Comparison of ENCODE assay signal across 8 cellular contexts in the genomic region with DNA sequence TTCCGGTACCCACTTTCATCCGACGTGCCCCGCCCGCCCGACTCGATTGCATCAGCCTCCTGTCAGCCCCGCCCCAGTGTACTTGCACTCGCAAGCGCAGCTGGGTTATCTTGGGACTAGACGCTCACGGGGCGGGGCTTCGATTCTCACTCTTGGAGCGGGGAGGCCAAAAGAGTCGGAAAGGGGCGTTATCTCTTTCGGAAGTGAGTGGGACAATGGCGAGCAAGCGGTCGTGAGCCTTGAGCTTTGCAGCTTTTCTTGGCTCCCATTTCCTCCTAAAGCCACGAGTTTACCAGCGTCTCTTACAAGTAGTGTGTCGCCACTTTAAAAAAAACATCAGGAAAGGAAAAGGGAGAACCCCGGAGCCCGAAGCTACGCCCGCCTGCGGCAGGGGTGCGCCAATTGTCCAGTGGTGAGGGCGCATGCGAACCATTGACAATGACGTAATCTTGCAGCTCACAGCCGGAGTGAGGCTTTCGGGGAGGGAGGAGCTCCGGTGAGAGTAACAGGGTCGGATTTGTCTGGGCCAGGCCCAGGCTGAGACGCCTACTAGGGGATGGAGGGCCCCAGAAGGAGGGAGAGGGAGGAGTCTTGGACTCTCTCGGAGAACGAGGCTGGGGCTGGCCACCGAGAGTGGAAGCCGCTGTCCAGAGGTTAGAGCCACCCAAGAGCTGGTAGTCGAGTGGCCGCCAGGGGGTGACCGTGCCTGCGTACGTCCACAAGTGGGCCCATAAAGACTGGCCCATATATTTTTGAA.
A peak's percentile ranks its signal among the peaks of the same experiment; 100 is the strongest.
DNase-seq lines count a peak whose midpoint lies in the region; ATAC-seq and TF ChIP-seq lines count a peak whose summit lies in the region.

No MANE protein-coding gene starts in this region.

- no peaks in the 10 kb centered on the region for H3K79me2 ChIP-seq in smooth muscle cell (ENCODE audit: low read depth)

- H3K27ac Mint-ChIP-seq in WTC11 (peak overlapping the region; percentile 100), immature natural killer cell (peak overlapping the region; percentile 94 to 99 (median 96))

- peak; percentile 89 for ATAC-seq in GM19023 (IDR thresholded peaks at IDR 0.05; ENCODE audit: unreplicated experiment)
- peak; percentile 95 for ATAC-seq in HG03196 (IDR thresholded peaks at IDR 0.05; ENCODE audit: unreplicated experiment)
- peak; percentile 96 for ATAC-seq in WTC11

- no peaks in the 10 kb centered on the region for H3K27me3 ChIP-seq in smooth muscle cell (ENCODE audit: low read depth)

- H3K4me3 ChIP-seq in AG09309 (ENCODE audit: control insufficient read depth, low read depth, low read length) (peak overlapping the region; percentile 40), smooth muscle cell (peak overlapping the region; percentile 62)

- peak overlapping the region; percentile 88 for H3K27ac ChIP-seq in caudate nucleus (ENCODE audit: low read depth, low read length)
- H3K27ac ChIP-seq in smooth muscle cell (ENCODE audit: low read depth): peak overlapping the region; percentile 97

- peaks cover 43% of the 10 kb centered on the region for H3K4me1 Mint-ChIP-seq in WTC11
- H3K4me1 Mint-ChIP-seq in immature natural killer cell: peaks cover 9 to 13% of the 10 kb centered on the region in 2 donors

- no peaks in the 10 kb centered on the region for H3F3A ChIP-seq in smooth muscle cell (ENCODE audit: low read depth)

- TF ChIP-seq CTCF in AG09309 (IDR thresholded peaks at IDR 0.05; ENCODE audit: control insufficient read depth, insufficient read depth, low read depth, low read length, missing control alignments): peak; percentile 70
- TF ChIP-seq CTCF in WTC11 (IDR thresholded peaks at IDR 0.05): no peak
- peak; percentile 53 for TF ChIP-seq CTCF in smooth muscle cell (IDR thresholded peaks at IDR 0.05; ENCODE audit: borderline replicate concordance, insufficient read depth, poor library complexity, severe bottlenecking)

- POLR2A ChIA-PET in WTC11 (lab: Charles Lee): interaction anchor here (0.7 to 1.8 kb wide), 9 partner anchors 110 to 953 kb away, joined by 3 to 12 read pairs (median 4); a partner anchor contains a TSS

- no peaks in the 10 kb centered on the region for H3K36me3 ChIP-seq in smooth muscle cell (ENCODE audit: low read depth)

- H3K36me3 Mint-ChIP-seq in WTC11 (no peaks in the 10 kb centered on the region), immature natural killer cell (peaks cover 0 to 5% (median 0%) of the 10 kb centered on the region in 3 donors)

- peak overlapping the region; percentile 91 for H3K4me3 Mint-ChIP-seq in WTC11
- H3K4me3 Mint-ChIP-seq in immature natural killer cell: peak overlapping the region; percentile 91 to 97 (median 93)

- no peaks in the 10 kb centered on the region for H3K9me3 ChIP-seq in smooth muscle cell (replicated peaks; ENCODE audit: low read depth)

- H3K4me2 ChIP-seq in smooth muscle cell: peak overlapping the region; percentile 77

- H3K9ac ChIP-seq in smooth muscle cell (ENCODE audit: low read depth): peak overlapping the region; percentile 90

- H3K4me1 ChIP-seq in smooth muscle cell (ENCODE audit: low read depth): peaks cover 7% of the 10 kb centered on the region

- DNase-seq in AG09309 (ENCODE audit: low read depth): peak; percentile 91
- peak; percentile 98 for DNase-seq in NCI-H2227 treated with DMSO at 0.1 percent for 48 hours (lab: John Stamatoyannopoulos, UW)
- DNase-seq in WTC11 (ENCODE audit: low spot score): peak; percentile 94
- peak; percentile 3 to 92 (median 82) for DNase-seq in caudate nucleus (lab: John Stamatoyannopoulos, UW)
- DNase-seq in immature natural killer cell: peak; percentile 83 to 89 (median 87)
- peak; percentile 77 for DNase-seq in smooth muscle cell (lab: John Stamatoyannopoulos, UW; ENCODE audit: unreplicated experiment)

- CTCF ChIA-PET in WTC11 (lab: Charles Lee): interaction anchor here (0.7 to 4.5 kb wide), 12 partner anchors 9 to 361 kb away, joined by 3 to 43 read pairs (median 3); a partner anchor contains a TSS

- no peaks in the 10 kb centered on the region for H3K9me3 Mint-ChIP-seq in WTC11
- H3K9me3 Mint-ChIP-seq in immature natural killer cell: peaks cover 0 to 4% (median 0%) of the 10 kb centered on the region in 6 donors

- no peak overlapping the region for H2AFZ ChIP-seq in smooth muscle cell (ENCODE audit: low read depth)

- H4K20me1 ChIP-seq in smooth muscle cell (ENCODE audit: low read depth): no peaks in the 10 kb centered on the region

- no peaks in the 10 kb centered on the region for H3K27me3 Mint-ChIP-seq in WTC11 (ENCODE audit: low read depth)
- peaks cover 2 to 8% (median 4%) of the 10 kb centered on the region in 3 donors for H3K27me3 Mint-ChIP-seq in immature natural killer cell (ENCODE audit: low read depth in 3 of 3)

- WGBS in smooth muscle cell (ENCODE audit: low lambda C conversion rate): 46% methylated on average over 47 of the region's 47 CpGs

TF ChIP-seq in WTC11, 78 proteins besides CTCF, POLR2A, EP300 and RAD21:
- TF ChIP-seq, protein P1, sequence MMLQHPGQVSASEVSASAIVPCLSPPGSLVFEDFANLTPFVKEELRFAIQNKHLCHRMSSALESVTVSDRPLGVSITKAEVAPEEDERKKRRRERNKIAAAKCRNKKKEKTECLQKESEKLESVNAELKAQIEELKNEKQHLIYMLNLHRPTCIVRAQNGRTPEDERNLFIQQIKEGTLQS (CRISPR knock-in tag; conservative IDR thresholded peaks at IDR 0.05): peak; percentile 38; the same call in 1 of the 2 replicates
- 0 out of 2 replicates have a peak, but pooled peaks have one; percentile 21 for TF ChIP-seq SP1 (CRISPR knock-in tag; conservative IDR thresholded peaks at IDR 0.05)
- TF ChIP-seq GABPB1 (CRISPR knock-in tag; IDR thresholded peaks at IDR 0.05): peak; percentile 99
- 0 out of 2 replicates have a peak, but pooled peaks have one; percentile 25 for TF ChIP-seq NFE2L1 (CRISPR knock-in tag; IDR thresholded peaks at IDR 0.05)
- TF ChIP-seq TEAD1 (CRISPR knock-in tag; IDR thresholded peaks at IDR 0.05): 0 out of 2 replicates have a peak, but pooled peaks have one; percentile 17
- TF ChIP-seq MYBL2 (CRISPR knock-in tag; IDR thresholded peaks at IDR 0.05): no peak
TF ChIP-seq in WTC11: peak in this region for 5.

Comparison
In these comparisons a context has a peak if more than half of its experiments do, and no peak if none do; other contexts are left out.
1. Peak in every context shown above with its lines: DNase-seq, ATAC-seq, H3K4me3 ChIP-seq and H3K27ac ChIP-seq.